Comparison of ENCODE assay signal across 1 cellular context in the genomic region with DNA sequence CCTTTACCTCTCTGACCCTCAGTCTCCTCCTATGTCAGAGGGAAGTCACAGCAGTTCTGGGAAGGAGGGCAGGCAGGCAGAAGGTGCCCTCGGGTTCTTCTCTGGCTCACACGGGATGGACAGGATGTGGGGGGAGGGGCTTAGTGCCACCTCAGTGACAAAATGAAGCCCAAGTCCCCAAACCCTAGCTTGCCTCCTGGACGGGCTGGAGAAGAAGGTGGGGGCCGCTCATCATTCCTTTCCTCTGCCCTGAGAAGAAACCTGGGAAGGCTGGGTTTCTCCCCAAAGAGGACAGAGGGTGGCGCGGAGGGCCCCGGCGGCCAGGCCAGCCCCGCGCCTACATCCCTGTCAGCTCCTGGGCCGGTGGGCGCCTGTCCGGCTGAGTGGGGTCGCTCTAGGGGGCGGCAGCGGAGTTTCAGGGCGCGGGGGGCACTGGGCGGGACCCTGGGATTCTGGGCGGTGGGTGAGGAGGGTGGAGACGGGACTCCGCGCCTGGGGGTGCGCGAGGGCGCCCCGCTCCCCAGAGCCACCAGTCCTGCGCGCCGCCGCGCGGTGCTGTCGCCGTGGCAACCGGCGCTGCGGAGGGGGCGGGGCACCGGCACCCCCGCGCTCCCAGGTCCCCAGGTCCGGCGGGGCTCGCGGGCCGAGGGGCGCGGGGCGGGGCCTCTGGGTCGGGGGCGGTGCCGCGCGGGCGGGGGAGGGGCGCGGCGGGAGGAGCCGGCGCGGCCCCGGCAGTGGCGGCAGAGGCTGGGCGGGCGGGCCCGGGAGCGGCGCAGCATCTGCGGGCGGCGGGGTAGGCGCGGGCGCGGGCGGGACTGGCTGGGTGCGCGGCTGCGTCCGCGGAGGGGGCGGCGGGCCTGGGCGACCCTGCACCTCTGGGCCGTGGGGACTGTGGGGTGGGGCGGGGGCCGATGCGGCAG.
TF ChIP-seq lines count a peak whose summit lies in the region.

TMEM121 (plus strand) TSS at position 723 of the 920 bp plus-strand sequence. CDS start 2,252 bp downstream, outside the sequence.

TF ChIP-seq in HCT116, 20 proteins besides CTCF, POLR2A, EP300 and RAD21 (continued from another document):
- TF ChIP-seq, protein P1, sequence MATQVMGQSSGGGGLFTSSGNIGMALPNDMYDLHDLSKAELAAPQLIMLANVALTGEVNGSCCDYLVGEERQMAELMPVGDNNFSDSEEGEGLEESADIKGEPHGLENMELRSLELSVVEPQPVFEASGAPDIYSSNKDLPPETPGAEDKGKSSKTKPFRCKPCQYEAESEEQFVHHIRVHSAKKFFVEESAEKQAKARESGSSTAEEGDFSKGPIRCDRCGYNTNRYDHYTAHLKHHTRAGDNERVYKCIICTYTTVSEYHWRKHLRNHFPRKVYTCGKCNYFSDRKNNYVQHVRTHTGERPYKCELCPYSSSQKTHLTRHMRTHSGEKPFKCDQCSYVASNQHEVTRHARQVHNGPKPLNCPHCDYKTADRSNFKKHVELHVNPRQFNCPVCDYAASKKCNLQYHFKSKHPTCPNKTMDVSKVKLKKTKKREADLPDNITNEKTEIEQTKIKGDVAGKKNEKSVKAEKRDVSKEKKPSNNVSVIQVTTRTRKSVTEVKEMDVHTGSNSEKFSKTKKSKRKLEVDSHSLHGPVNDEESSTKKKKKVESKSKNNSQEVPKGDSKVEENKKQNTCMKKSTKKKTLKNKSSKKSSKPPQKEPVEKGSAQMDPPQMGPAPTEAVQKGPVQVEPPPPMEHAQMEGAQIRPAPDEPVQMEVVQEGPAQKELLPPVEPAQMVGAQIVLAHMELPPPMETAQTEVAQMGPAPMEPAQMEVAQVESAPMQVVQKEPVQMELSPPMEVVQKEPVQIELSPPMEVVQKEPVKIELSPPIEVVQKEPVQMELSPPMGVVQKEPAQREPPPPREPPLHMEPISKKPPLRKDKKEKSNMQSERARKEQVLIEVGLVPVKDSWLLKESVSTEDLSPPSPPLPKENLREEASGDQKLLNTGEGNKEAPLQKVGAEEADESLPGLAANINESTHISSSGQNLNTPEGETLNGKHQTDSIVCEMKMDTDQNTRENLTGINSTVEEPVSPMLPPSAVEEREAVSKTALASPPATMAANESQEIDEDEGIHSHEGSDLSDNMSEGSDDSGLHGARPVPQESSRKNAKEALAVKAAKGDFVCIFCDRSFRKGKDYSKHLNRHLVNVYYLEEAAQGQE (IDR thresholded peaks at IDR 0.05; ENCODE audit: low read depth): no peak
- TF ChIP-seq ZFX (IDR thresholded peaks at IDR 0.05): no peak
- no peak for TF ChIP-seq YY1 (IDR thresholded peaks at IDR 0.05; ENCODE audit: extremely low read depth, insufficient replicate concordance, low read depth, low read length)
- no peak for TF ChIP-seq ZNF274 (IDR thresholded peaks at IDR 0.05; ENCODE audit: low read depth, low read length)
